ENCODE assay signal across 20 cellular contexts in the genomic region with DNA sequence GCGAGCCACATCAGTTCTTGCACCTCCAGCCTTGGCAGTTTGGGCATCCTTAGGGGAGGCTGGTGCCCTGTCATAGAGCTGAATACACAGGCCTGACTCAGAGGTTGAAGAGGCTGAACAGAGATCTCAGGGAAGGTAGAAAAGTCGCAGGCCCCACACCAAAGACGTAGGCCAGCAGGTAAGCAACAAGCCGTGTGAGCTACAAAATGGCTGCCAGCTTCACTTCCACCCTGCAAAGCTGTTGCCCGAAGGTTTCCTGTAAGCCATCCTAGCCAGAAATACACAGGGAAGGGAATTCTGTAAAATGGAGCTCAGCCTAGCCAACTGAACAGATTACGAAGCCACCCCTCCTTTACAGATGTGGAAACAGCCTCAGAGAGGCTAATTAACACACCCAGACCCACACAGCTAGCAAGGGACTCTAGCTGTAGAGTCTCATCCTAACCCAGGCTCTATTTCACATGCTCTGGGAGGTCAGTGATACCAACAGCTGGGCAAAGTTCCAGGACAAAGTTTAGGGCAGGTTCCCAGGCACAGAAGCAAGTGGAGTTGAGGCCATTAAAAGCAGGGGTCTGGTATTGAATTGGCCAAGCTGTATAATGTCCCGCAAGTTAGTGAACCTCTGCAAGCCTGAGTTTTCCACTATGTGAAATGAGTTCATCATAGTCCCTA.
DNase-seq lines count a peak whose midpoint lies in the region; ATAC-seq, FAIRE-seq and TF ChIP-seq lines count a peak whose summit lies in the region.
"Had no signal": no experiment of that assay in that cellular context is flagged by ENCODE, and none has a peak within 500 bp of the region (broad histone marks: within the 10 kb centered on the region; RNA-seq: fewer than 3 reads in every experiment).

No MANE protein-coding gene starts in this region.

- BruUV-seq in HepG2 (replicated peaks; lab: Mats Ljungman, UMichigan) (no TSS peak), PC-9 (replicated peaks; lab: Mats Ljungman, UMichigan) (no TSS peak)

- H3K27ac Mint-ChIP-seq in activated naive CD4-positive, alpha-beta T cell treated with anti-CD3 and anti-CD28 coated beads, Interleukin-2, amount 10 ng/mL, durations not matched to agents 7 days and 5 days, result no peak overlapping the region
- H3K27ac Mint-ChIP-seq: CD4-positive, alpha-beta T cell; HFFc6 had no signal

- peaks cover 17% of the 10 kb centered on the region for H3K27me3 Mint-ChIP-seq in activated naive CD4-positive, alpha-beta T cell treated with anti-CD3 and anti-CD28 coated beads, Interleukin-2, amount 10 ng/mL, durations not matched to agents 7 days and 5 days

- H2AFZ ChIP-seq in HepG2 (ENCODE audit: low read length) (no peak overlapping the region), PC-9 (no peak overlapping the region)

- H4K20me1 ChIP-seq in HepG2 (ENCODE audit: insufficient read depth, low read length) (no peaks in the 10 kb centered on the region), PC-9 (ENCODE audit: insufficient read depth) (no peaks in the 10 kb centered on the region)

- POLR2A ChIA-PET in HepG2 (lab: Yijun Ruan, JAX) (no interaction called here), PC-9 (lab: Charles Lee; ENCODE audit: unreplicated experiment) (no interaction called here)

- WGBS in right lobe of liver (ENCODE audit: insufficient coverage, low coverage, low lambda C conversion rate, missing lambda C conversion rate), result 60% methylated on average over 1 of the region's 7 CpGs
- whole genome bisulfite sequencing in HepG2 (ENCODE audit: low lambda C conversion rate), result 21% methylated on average over 6 of the region's 7 CpGs

- H3K4me3 ChIP-seq in right lobe of liver, result no peak overlapping the region
- no peak overlapping the region for H3K4me3 ChIP-seq in HepG2 (replicated peaks in 1 of 3; ENCODE audit: insufficient read depth in 1 of 3, low read depth in 2 of 3, low read length in 3 of 3)
- no peak overlapping the region for H3K4me3 ChIP-seq in PC-9
- H3K4me3 ChIP-seq: A549 had no signal

- H3K9me3 Mint-ChIP-seq in activated naive CD4-positive, alpha-beta T cell treated with anti-CD3 and anti-CD28 coated beads, Interleukin-2, amount 10 ng/mL, durations not matched to agents 7 days and 5 days, result no peaks in the 10 kb centered on the region
- H3K9me3 Mint-ChIP-seq: CD4-positive, alpha-beta T cell; HFFc6 had no signal

- H3K4me3 Mint-ChIP-seq in activated naive CD4-positive, alpha-beta T cell treated with anti-CD3 and anti-CD28 coated beads, Interleukin-2, amount 10 ng/mL, durations not matched to agents 7 days and 5 days, result no peak overlapping the region
- H3K4me3 Mint-ChIP-seq: CD4-positive, alpha-beta T cell; HFFc6 had no signal

- ATAC-seq in right lobe of liver, result peak in 3 of 4 donors; percentile 46 to 61 (median 56)
- no peak for ATAC-seq in HepG2
- ATAC-seq in left lobe of liver, result peak; percentile 76
- no peak for ATAC-seq in HG02852 (IDR thresholded peaks at IDR 0.05; ENCODE audit: unreplicated experiment)
- ATAC-seq: A549, HCT116 had no signal

- TF ChIP-seq RAD21 in HepG2 (CRISPR knock-in tag; IDR thresholded peaks at IDR 0.05), result no peak

- TF ChIP-seq POLR2A in right lobe of liver (IDR thresholded peaks at IDR 0.05) (no peak), HepG2 (IDR thresholded peaks at IDR 0.05; ENCODE audit: insufficient read depth in 1 of 2, low read depth in 2 of 2, low read length in 2 of 2) (no peak)

- TF ChIP-seq CTCF in right lobe of liver (IDR thresholded peaks at IDR 0.05) (no peak), HepG2 (CRISPR knock-in tag; IDR thresholded peaks at IDR 0.05) (no peak), PC-9 (conservative IDR thresholded peaks at IDR 0.05) (no peak), D721Med (IDR thresholded peaks at IDR 0.05; ENCODE audit: insufficient read depth, missing control alignments) (no peak)

- H3F3A ChIP-seq in PC-9 (ENCODE audit: insufficient read depth, low read depth), result peaks cover 22% of the 10 kb centered on the region; the same call in 1 of the 2 replicates

- H3K27me3 ChIP-seq in right lobe of liver (no peaks in the 10 kb centered on the region), HepG2 (ENCODE audit: control insufficient read depth in 1 of 2, insufficient read depth in 2 of 2, low read length in 2 of 2) (peaks cover 0 to 5% of the 10 kb centered on the region in 2 experiments; a peak in 1 of 5 replicates), PC-9 (ENCODE audit: insufficient read depth, low read depth) (no peaks in the 10 kb centered on the region)

- FAIRE-seq in HepG2 (lab: Jason Lieb, UNC), result no peak
- FAIRE-seq in D721Med (lab: Jason Lieb, UNC), result no peak
- FAIRE-seq: A549 had no signal

- no peak overlapping the region for H3K4me2 ChIP-seq in HepG2 (ENCODE audit: low read depth, low read length)
- peak overlapping the region; percentile 52 for H3K4me2 ChIP-seq in PC-9
- H3K4me2 ChIP-seq: A549 had no signal

- H3K9me3 ChIP-seq in right lobe of liver (no peaks in the 10 kb centered on the region), HepG2 (ENCODE audit: low read length) (no peaks in the 10 kb centered on the region), PC-9 (ENCODE audit: insufficient read depth, low read depth) (no peaks in the 10 kb centered on the region)
- H3K9me3 ChIP-seq: A549, Caco-2 had no signal

- H3K27ac ChIP-seq in right lobe of liver (no peak overlapping the region), HepG2 (ENCODE audit: extremely low read length, insufficient read depth, low read length) (no peak overlapping the region), PC-9 (peak overlapping the region; percentile 78)
- H3K27ac ChIP-seq: 22Rv1, A549, C4-2B had no signal

- H3K9me2 ChIP-seq in PC-9 (ENCODE audit: insufficient read depth), result no peaks in the 10 kb centered on the region

- H3K4me1 Mint-ChIP-seq in activated naive CD4-positive, alpha-beta T cell treated with anti-CD3 and anti-CD28 coated beads, Interleukin-2, amount 10 ng/mL, durations not matched to agents 7 days and 5 days, result no peaks in the 10 kb centered on the region

- H3K79me2 ChIP-seq in HepG2 (ENCODE audit: insufficient read depth, low read length), result no peaks in the 10 kb centered on the region
- no peaks in the 10 kb centered on the region for H3K79me2 ChIP-seq in PC-9 (ENCODE audit: low read depth)

- TF ChIP-seq EP300 in HepG2 (IDR thresholded peaks at IDR 0.05; ENCODE audit: low read depth in 2 of 2, low read length in 2 of 2) (no peak), HepG2 (CRISPR knock-in tag; IDR thresholded peaks at IDR 0.05; ENCODE audit: borderline replicate concordance) (no peak)

- intact Hi-C loops in right lobe of liver (cut with DNase I) (no loop called here), HepG2 (cut with micrococcal nuclease; ENCODE audit: unreplicated experiment) (no loop called here), PC-9 (cut with micrococcal nuclease; ENCODE audit: unreplicated experiment) (no loop called here)

- in situ Hi-C loops in HepG2 (cut with HindIII; ENCODE audit: extremely low pct_ligation_motif_present, low pct_unique_long_range_greater_than_20kb), result no loop called here

- H3K4me1 ChIP-seq in right lobe of liver (peaks cover 0 to 3% (median 0%) of the 10 kb centered on the region in 4 donors), HepG2 (ENCODE audit: insufficient read depth, low read length) (no peaks in the 10 kb centered on the region), PC-9 (replicated peaks; ENCODE audit: insufficient read depth) (peaks cover 30% of the 10 kb centered on the region)
- H3K4me1 ChIP-seq: A549, Caco-2 had no signal

- no peaks in the 10 kb centered on the region for H3K36me3 Mint-ChIP-seq in activated naive CD4-positive, alpha-beta T cell treated with anti-CD3 and anti-CD28 coated beads, Interleukin-2, amount 10 ng/mL, durations not matched to agents 7 days and 5 days

- H3K36me3 ChIP-seq in right lobe of liver, result no peaks in the 10 kb centered on the region
- H3K36me3 ChIP-seq in HepG2 (replicated peaks in 1 of 2; ENCODE audit: control insufficient read depth in 1 of 2, insufficient read depth in 2 of 2, low read length in 2 of 2), result no peaks in the 10 kb centered on the region
- H3K36me3 ChIP-seq in PC-9 (ENCODE audit: low read depth), result no peaks in the 10 kb centered on the region

- no peak overlapping the region for H3K9ac ChIP-seq in HepG2 (ENCODE audit: insufficient read depth, low read depth, low read length)

- CTCF ChIA-PET in HepG2 (lab: Yijun Ruan, JAX; ENCODE audit: low intra/inter-chr PET ratio, low total read pairs) (no interaction called here), PC-9 (lab: Charles Lee) (interaction anchor here (0.7 kb wide), 1 partner anchor 28 kb away, joined by 3 read pairs; no protein-coding TSS in a partner anchor)
- CTCF ChIA-PET in activated naive CD4-positive, alpha-beta T cell treated with anti-CD3 and anti-CD28 coated beads, Interleukin-2, amount 10 ng/mL, durations not matched to agents 7 days and 5 days (lab: Charles Lee), result interaction anchor here (1.7 kb wide), 1 partner anchor 28 kb away, joined by 5 read pairs; no protein-coding TSS in a partner anchor

- DNase-seq in right lobe of liver, result no peak
- DNase-seq in HepG2 (ENCODE audit: low spot score), result no peak
- DNase-seq in PC-9, result no peak
- no peak for DNase-seq in left lobe of liver (ENCODE audit: low spot score)
- no peak for DNase-seq in D721Med (ENCODE audit: insufficient read length, low spot score)
- no peak for DNase-seq in activated naive CD4-positive, alpha-beta T cell treated with anti-CD3 and anti-CD28 coated beads, Interleukin-2, amount 10 ng/mL, durations not matched to agents 7 days and 5 days
- DNase-seq: AML-193; Caco-2; CD4-positive, alpha-beta T cell; DMS153; DMS79; GDM1; GOT3; H7; HFFc6 had no signal

TF ChIP-seq in HepG2, 621 proteins besides CTCF, POLR2A, EP300 and RAD21 (continues in another document):
- TF ChIP-seq NBN (conservative IDR thresholded peaks at IDR 0.05), result no peak
- TF ChIP-seq ZNF468 (CRISPR knock-in tag; IDR thresholded peaks at IDR 0.05), result no peak
- TF ChIP-seq TRAFD1 (CRISPR knock-in tag; IDR thresholded peaks at IDR 0.05; ENCODE audit: borderline replicate concordance), result no peak
- TF ChIP-seq RCOR2 (CRISPR knock-in tag; IDR thresholded peaks at IDR 0.05), result no peak

Comparison
In these comparisons a context has a peak if more than half of its experiments do, and no peak if none do; other contexts are left out.
1. ATAC-seq: peak in right lobe of liver (3 of 4) and left lobe of liver (single experiment); none in HepG2 (single experiment) and HG02852 (single experiment).